Comparison of ENCODE assay signal across 20 cellular contexts in the genomic region with DNA sequence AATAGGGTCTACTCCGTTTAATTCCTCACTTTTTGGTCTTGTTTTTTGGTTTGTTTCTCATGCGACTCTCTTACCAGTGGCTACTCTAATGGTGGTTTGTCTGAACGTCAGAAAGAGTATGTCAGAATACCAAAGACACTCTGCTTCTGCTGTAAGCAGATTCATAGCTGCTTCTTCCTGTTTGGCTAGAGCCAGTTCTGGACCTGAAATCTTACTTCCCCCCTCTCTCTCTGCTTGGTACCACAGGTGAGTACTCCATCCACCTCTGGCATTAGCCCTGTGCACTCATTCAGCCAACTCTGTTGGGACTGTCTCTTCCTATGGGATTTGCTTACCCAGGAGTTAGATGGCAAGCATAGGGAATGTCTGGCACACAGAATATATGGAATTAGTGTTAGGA.
"Had no signal": no experiment of that assay in that cellular context is flagged by ENCODE, and none has a peak within 500 bp of the region (broad histone marks: within the 10 kb centered on the region; RNA-seq: fewer than 3 reads in every experiment).

No MANE protein-coding gene starts in this region.

- H3K4me3 ChIP-seq: heart left ventricle, spleen, testis, tibial nerve, upper lobe of right lung, vagina had no signal

- H3K9me3 Mint-ChIP-seq: endodermal cell; naive thymus-derived CD8-positive, alpha-beta T cell; neural crest cell; stimulated activated memory B cell treated with anti-CD40 and anti-IgM and Interleukin-4, amounts not matched to agents 10 μg/mL and 1 μg/mL and 100 μg/mL, for 72 hours; stimulated activated naive CD8-positive, alpha-beta T cell treated with anti-CD3 and anti-CD28 coated beads, Interleukin-15, amount 100 ng/mL, for 72 hours had no signal

- ATAC-seq: heart left ventricle; naive thymus-derived CD8-positive, alpha-beta T cell; sciatic nerve; stimulated activated memory B cell treated with anti-CD40 and anti-IgM and Interleukin-4, amounts not matched to agents 10 μg/mL and 1 μg/mL and 100 μg/mL, for 72 hours; stimulated activated naive CD8-positive, alpha-beta T cell treated with anti-CD3 and anti-CD28 coated beads, Interleukin-15, amount 100 ng/mL, for 72 hours; upper lobe of right lung had no signal

- H3K27me3 Mint-ChIP-seq: naive thymus-derived CD8-positive, alpha-beta T cell; stimulated activated memory B cell treated with anti-CD40 and anti-IgM and Interleukin-4, amounts not matched to agents 10 μg/mL and 1 μg/mL and 100 μg/mL, for 72 hours; stimulated activated naive CD8-positive, alpha-beta T cell treated with anti-CD3 and anti-CD28 coated beads, Interleukin-15, amount 100 ng/mL, for 72 hours had no signal

- H3K27ac Mint-ChIP-seq: endodermal cell; naive thymus-derived CD8-positive, alpha-beta T cell; stimulated activated memory B cell treated with anti-CD40 and anti-IgM and Interleukin-4, amounts not matched to agents 10 μg/mL and 1 μg/mL and 100 μg/mL, for 72 hours; stimulated activated naive CD8-positive, alpha-beta T cell treated with anti-CD3 and anti-CD28 coated beads, Interleukin-15, amount 100 ng/mL, for 72 hours had no signal

- H3K27ac ChIP-seq: heart left ventricle, spleen, testis, tibial nerve, upper lobe of right lung, vagina had no signal

- H3K9me3 ChIP-seq: heart left ventricle, spleen, testis, tibial nerve, upper lobe of right lung, vagina had no signal

- H3K27me3 ChIP-seq: heart left ventricle, spleen, testis, tibial nerve, upper lobe of right lung, vagina had no signal

- H3K4me3 Mint-ChIP-seq: endodermal cell; naive thymus-derived CD8-positive, alpha-beta T cell; neural crest cell; stimulated activated memory B cell treated with anti-CD40 and anti-IgM and Interleukin-4, amounts not matched to agents 10 μg/mL and 1 μg/mL and 100 μg/mL, for 72 hours; stimulated activated naive CD8-positive, alpha-beta T cell treated with anti-CD3 and anti-CD28 coated beads, Interleukin-15, amount 100 ng/mL, for 72 hours had no signal

- H3K4me1 ChIP-seq: testis had no signal

- DNase-seq: effector CD4-positive, alpha-beta T cell; endodermal cell; foreskin melanocyte; heart left ventricle; hippocampal formation; kidney glomerular epithelial cell; naive thymus-derived CD8-positive, alpha-beta T cell; posterior cingulate gyrus; spleen; stimulated activated CD4-positive, alpha-beta T cell treated with anti-CD3 and anti-CD28 coated beads, Interleukin-15, amount 100 ng/mL, for 24 hours; stimulated activated CD4-positive, alpha-beta T cell treated with anti-CD3 and anti-CD28 coated beads, Interleukin-1b, Interleukin-23, amount 100 ng/mL, for 48 hours; stimulated activated CD4-positive, alpha-beta T cell treated with anti-CD3 and anti-CD28 coated beads, Interleukin-4, amount 100 ng/mL, for 24 hours; stimulated activated naive CD8-positive, alpha-beta T cell treated with anti-CD3 and anti-CD28 coated beads, Interleukin-15, amount 100 ng/mL, for 72 hours; testis; upper lobe of right lung had no signal
